In genomic region chr20:38167466-38167850, GRCh38 we compare ENCODE assay signal across 1 cellular context.
TF ChIP-seq lines count a peak whose summit lies in the region.

No MANE protein-coding gene starts in this region.

TF ChIP-seq in liver, 16 proteins besides CTCF, POLR2A, EP300 and RAD21 (continued from another document):
- TF ChIP-seq ZBTB33 (IDR thresholded peaks at IDR 0.05): no peak
- no peak for TF ChIP-seq TAF1 (conservative IDR thresholded peaks at IDR 0.05)
- no peak for TF ChIP-seq NR2F2 (IDR thresholded peaks at IDR 0.05)
- TF ChIP-seq FOXA2 (IDR thresholded peaks at IDR 0.05): no peak
- TF ChIP-seq YY1 (IDR thresholded peaks at IDR 0.05): no peak
